1 cellular context compared by ENCODE assay signal in the genomic region with DNA sequence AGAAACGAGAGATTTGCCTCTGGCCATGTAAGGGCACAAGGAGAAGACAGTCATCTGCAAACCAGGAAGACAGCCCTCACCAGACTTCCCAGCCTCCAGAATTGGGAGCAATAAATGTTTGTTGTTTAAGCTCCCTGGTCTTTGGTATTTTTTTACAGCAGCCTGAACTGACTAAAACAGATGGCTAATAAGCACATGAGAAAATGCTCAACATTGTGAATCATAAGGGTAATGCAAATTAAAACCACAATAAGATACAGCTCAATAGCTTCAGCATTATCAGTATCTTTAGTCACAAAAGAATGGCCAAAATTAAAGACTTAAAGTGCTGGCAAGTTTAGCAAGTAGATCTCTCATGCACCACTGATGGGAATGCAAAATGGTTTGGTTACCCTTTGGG.
TF ChIP-seq lines count a peak whose summit lies in the region.

No MANE protein-coding gene starts in this region.

TF ChIP-seq in IMR-90, 13 proteins besides CTCF, POLR2A, EP300 and RAD21 (continued from another document):
- TF ChIP-seq RFX5 (IDR thresholded peaks at IDR 0.05; ENCODE audit: low read depth, low read length) (no peak), RCOR1 (IDR thresholded peaks at IDR 0.05; ENCODE audit: insufficient replicate concordance, low read length) (no peak), NFE2L2 (IDR thresholded peaks at IDR 0.05; ENCODE audit: low read depth, low read length) (no peak), BHLHE40 (IDR thresholded peaks at IDR 0.05; ENCODE audit: low read depth, low read length) (no peak), CHD1 (IDR thresholded peaks at IDR 0.05; ENCODE audit: low read depth, low read length) (no peak), MAFK (IDR thresholded peaks at IDR 0.05; ENCODE audit: low read depth, low read length) (no peak)
- TF ChIP-seq, protein P1, sequence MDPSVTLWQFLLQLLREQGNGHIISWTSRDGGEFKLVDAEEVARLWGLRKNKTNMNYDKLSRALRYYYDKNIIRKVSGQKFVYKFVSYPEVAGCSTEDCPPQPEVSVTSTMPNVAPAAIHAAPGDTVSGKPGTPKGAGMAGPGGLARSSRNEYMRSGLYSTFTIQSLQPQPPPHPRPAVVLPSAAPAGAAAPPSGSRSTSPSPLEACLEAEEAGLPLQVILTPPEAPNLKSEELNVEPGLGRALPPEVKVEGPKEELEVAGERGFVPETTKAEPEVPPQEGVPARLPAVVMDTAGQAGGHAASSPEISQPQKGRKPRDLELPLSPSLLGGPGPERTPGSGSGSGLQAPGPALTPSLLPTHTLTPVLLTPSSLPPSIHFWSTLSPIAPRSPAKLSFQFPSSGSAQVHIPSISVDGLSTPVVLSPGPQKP (IDR thresholded peaks at IDR 0.05; ENCODE audit: borderline replicate concordance, low read depth, low read length) = no peak
TF ChIP-seq in IMR-90: peak in this region for 0.
